ENCODE assay signal across 12 cellular contexts in genomic region chr3:57594576-57594975, GRCh38. TPM values are rescaled to one million over a fixed set of nuclear protein-coding genes. Genes with fewer than 3 reads are reported as not detected.
DNase-seq lines count a peak whose midpoint lies in the region; ATAC-seq, FAIRE-seq and TF ChIP-seq lines count a peak whose summit lies in the region.
"Had no signal": no experiment of that assay in that cellular context is flagged by ENCODE, and none has a peak within 500 bp of the region (broad histone marks: within the 10 kb centered on the region; RNA-seq: fewer than 3 reads in every experiment).

No MANE protein-coding gene starts in this region.

- H3K4me1 ChIP-seq in A549: peaks cover 21% of the 10 kb centered on the region; the same call in 2 of the 3 replicates
- peaks cover 17% of the 10 kb centered on the region for H3K4me1 ChIP-seq in HUES6 (ENCODE audit: control insufficient read depth, insufficient read depth, low read length)
- peaks cover 51% of the 10 kb centered on the region for H3K4me1 ChIP-seq in muscle layer of colon (ENCODE audit: insufficient read depth, low read length)

- in situ Hi-C loops in brain microvascular endothelial cell (cut with HindIII; ENCODE audit: low pct_ligation_motif_present, low sequenced_read_pairs): no loop called here

- CTCF ChIA-PET in A549 (lab: Yijun Ruan, JAX): no interaction called here

- TF ChIP-seq CTCF in A549 (IDR thresholded peaks at IDR 0.05): no peak
- no peak for TF ChIP-seq CTCF in brain microvascular endothelial cell (IDR thresholded peaks at IDR 0.05; ENCODE audit: low read depth, low read length, missing control alignments)
- no peak for TF ChIP-seq CTCF in GM10266 (IDR thresholded peaks at IDR 0.05; ENCODE audit: control insufficient read depth, insufficient read depth, low read depth, missing control alignments)

- POLR2A ChIA-PET in A549 (lab: Yijun Ruan, JAX): no interaction called here

- TF ChIP-seq RAD21 in A549 (conservative IDR thresholded peaks at IDR 0.05 in 1 of 2, IDR thresholded peaks at IDR 0.05 in 1 of 2): no peak

- H3K27me3 ChIP-seq in HUES6 (ENCODE audit: control insufficient read depth, insufficient read depth, low read length) (no peaks in the 10 kb centered on the region), brain microvascular endothelial cell (replicated peaks) (no peaks in the 10 kb centered on the region), muscle layer of colon (ENCODE audit: control insufficient read depth in 1 of 2, insufficient read depth in 2 of 2, low read length in 2 of 2) (no peaks in the 10 kb centered on the region)
- H3K27me3 ChIP-seq: esophagus squamous epithelium had no signal

- FAIRE-seq in A549 (lab: Jason Lieb, UNC): no peak

- TF ChIP-seq EP300 in A549 (IDR thresholded peaks at IDR 0.05): no peak

- H3K4me2 ChIP-seq in A549: peak overlapping the region; percentile 74

- peak overlapping the region; percentile 84; the same call in 2 of the 3 replicates for H3K4me3 ChIP-seq in A549
- H3K4me3 ChIP-seq in HUES6 (ENCODE audit: low read depth, low read length): peak overlapping the region; percentile 90
- peak overlapping the region; percentile 100 for H3K4me3 ChIP-seq in brain microvascular endothelial cell (ENCODE audit: low read depth, low read length)
- H3K4me3 ChIP-seq in muscle layer of colon (ENCODE audit: low read depth in 1 of 2, low read length in 2 of 2): no peak overlapping the region

- ATAC-seq in A549: no peak
- ATAC-seq in HG02840 (IDR thresholded peaks at IDR 0.05; ENCODE audit: low FRiP score, unreplicated experiment): no peak
- ATAC-seq: sciatic nerve had no signal

- TF ChIP-seq POLR2A in A549 (IDR thresholded peaks at IDR 0.05; ENCODE audit: low read length): no peak

- DNase-seq in A549 (ENCODE audit: low read depth in 1 of 2, low spot score in 1 of 2) (no peak), brain microvascular endothelial cell (no peak), COLO829 (ENCODE audit: low spot score) (no peak), dedifferentiated amniotic fluid mesenchymal stem cell (ENCODE audit: extremely low spot score) (no peak), GM10266 (ENCODE audit: extremely low spot score) (no peak)
- DNase-seq: esophagus squamous epithelium, NCI-H1417 treated with DMSO at 0.1 percent for 48 hours, WERI-Rb-1 had no signal

- peak overlapping the region; percentile 25 for H3K9ac ChIP-seq in HUES6 (ENCODE audit: low read length)
- H3K9ac ChIP-seq in muscle layer of colon (ENCODE audit: low read length): peak overlapping the region; percentile 93

- WGBS in A549 (ENCODE audit: missing lambda C conversion rate): 49% methylated on average over 5 of the region's 5 CpGs

- H3K9me3 ChIP-seq in A549 (no peaks in the 10 kb centered on the region), HUES6 (ENCODE audit: control insufficient read depth, insufficient read depth, low read depth, low read length) (no peaks in the 10 kb centered on the region), muscle layer of colon (ENCODE audit: low read length) (no peaks in the 10 kb centered on the region)
- H3K9me3 ChIP-seq: esophagus squamous epithelium had no signal

- peaks cover 20% of the 10 kb centered on the region for H3K36me3 ChIP-seq in HUES6 (ENCODE audit: control insufficient read depth, insufficient read depth, low read length)
- peaks cover 29% of the 10 kb centered on the region for H3K36me3 ChIP-seq in brain microvascular endothelial cell (replicated peaks)
- no peaks in the 10 kb centered on the region for H3K36me3 ChIP-seq in muscle layer of colon (ENCODE audit: insufficient read depth, low read length)

- H3K27ac ChIP-seq in A549 (no peak overlapping the region), HUES6 (ENCODE audit: low read depth, low read length) (no peak overlapping the region), brain microvascular endothelial cell (no peak overlapping the region), muscle layer of colon (ENCODE audit: low read depth, low read length) (no peak overlapping the region)
- H3K27ac ChIP-seq: WERI-Rb-1 had no signal

TF ChIP-seq in A549, 52 proteins besides CTCF, POLR2A, EP300 and RAD21:
- TF ChIP-seq CEBPB (IDR thresholded peaks at IDR 0.05): no peak

RNA-seq across cellular contexts. Expression of gene ARF4, which starts 2.6 kb away (rescaled TPM):
- 222 and 262 TPM in 2 replicates for polyA plus RNA-seq in A549 (2011; rRNA removed)
- polyA plus RNA-seq in A549 (2012; cell fraction: cytosol; rRNA removed): 60.4 and 75.3 TPM in 2 replicates
- 63.8 and 68.3 TPM in 2 replicates for polyA plus RNA-seq in A549 (2012; cell fraction: nucleus; rRNA removed)
- polyA plus RNA-seq in A549 (2017; fragmentation: RNase III; extraction: RNeasy Plus Mini Kit Qiagen cat#74134 plus additional on column Dnase treatment): 129 to 136 TPM (median 133 TPM) in 3 replicates
- polyA minus RNA-seq in A549 (2011; rRNA and poly(A)+ RNA removed): 209 and 300 TPM in 2 replicates

RNA-seq across cellular contexts. Expression of gene PDE12, which starts 38.5 kb away (rescaled TPM):
- polyA plus RNA-seq in A549 (2011; rRNA removed) (12.9 and 14.4 TPM in 2 replicates), A549 (2017; fragmentation: RNase III; extraction: RNeasy Plus Mini Kit Qiagen cat#74134 plus additional on column Dnase treatment) (12.6 to 12.9 TPM (median 12.7 TPM) in 3 replicates)
- 10.2 and 13.0 TPM in 2 replicates for polyA plus RNA-seq in A549 (2012; cell fraction: cytosol; rRNA removed)
- 10.0 and 14.0 TPM in 2 replicates for polyA plus RNA-seq in A549 (2012; cell fraction: nucleus; rRNA removed)
- 34.2 and 35.3 TPM in 2 replicates for polyA minus RNA-seq in A549 (2011; rRNA and poly(A)+ RNA removed)

RNA-seq across cellular contexts. Expression of gene DNAH12, which starts 50.4 kb away (rescaled TPM):
- polyA plus RNA-seq in A549 (2011; rRNA removed) (0.09 and 0.20 TPM in 2 replicates), A549 (2017; fragmentation: RNase III; extraction: RNeasy Plus Mini Kit Qiagen cat#74134 plus additional on column Dnase treatment) (0.05 to 0.13 TPM (median 0.05 TPM) in 3 replicates)
- not detected in 2 replicates for polyA plus RNA-seq in A549 (2012; cell fraction: cytosol; rRNA removed)
- 0.02 and 0.07 TPM in 2 replicates for polyA plus RNA-seq in A549 (2012; cell fraction: nucleus; rRNA removed)
- 0.04 TPM in 1 of 2 replicates, not detected in the other for polyA minus RNA-seq in A549 (2011; rRNA and poly(A)+ RNA removed)

Comparison
In these comparisons a context has a peak if more than half of its experiments do, and no peak if none do; other contexts are left out.
1. H3K4me3 ChIP-seq: peak in A549 (single experiment), HUES6 (single experiment) and brain microvascular endothelial cell (single experiment); none in muscle layer of colon (0 of 2).